1 cellular context compared by ENCODE assay signal in the genomic region with DNA sequence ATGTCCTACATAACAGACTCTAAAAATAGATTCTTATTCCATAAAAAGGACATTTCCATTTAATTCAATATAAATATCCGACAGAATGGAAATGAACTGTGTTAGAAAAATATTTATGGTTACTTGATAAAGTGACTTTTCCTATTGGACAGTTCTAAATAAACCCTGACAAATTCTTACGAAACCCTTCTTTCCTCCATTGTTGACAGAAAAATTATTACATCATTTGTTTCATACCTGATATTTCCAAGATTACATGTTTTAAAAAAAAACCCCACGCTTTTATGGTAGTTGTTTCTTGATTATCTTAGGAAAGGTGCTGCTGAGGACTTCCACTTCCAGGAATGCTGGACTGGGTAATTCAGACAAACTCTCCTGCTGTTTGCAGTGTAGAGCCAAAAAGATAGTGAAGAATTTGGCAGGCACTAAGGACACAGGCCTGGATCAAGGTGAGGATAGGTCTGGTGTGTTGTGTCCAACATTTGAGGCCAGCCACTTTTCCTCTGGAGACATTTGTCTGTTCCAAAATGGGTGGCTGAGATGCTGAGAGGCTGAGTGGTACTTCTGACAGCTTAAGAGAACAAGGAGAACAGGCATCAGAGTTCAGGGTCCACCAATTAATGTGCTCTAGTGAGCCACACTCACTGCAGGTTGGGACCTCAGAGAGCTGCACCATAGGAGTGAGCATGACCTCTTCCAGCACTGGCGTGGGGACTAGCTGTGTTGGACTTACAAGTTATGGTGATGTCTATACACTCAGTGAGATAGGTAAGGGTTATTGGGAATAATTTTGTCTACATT.
TF ChIP-seq lines count a peak whose summit lies in the region.

No MANE protein-coding gene starts in this region.

TF ChIP-seq in GM12878, 131 proteins besides CTCF, POLR2A, EP300 and RAD21:
- TF ChIP-seq USF2 (IDR thresholded peaks at IDR 0.05; ENCODE audit: borderline replicate concordance, low read depth, low read length) (no peak), CHD4 (IDR thresholded peaks at IDR 0.05) (no peak), POLR2AphosphoS5 (IDR thresholded peaks at IDR 0.05; ENCODE audit: low read length) (no peak), PAX8 (IDR thresholded peaks at IDR 0.05) (no peak), CHD1 (IDR thresholded peaks at IDR 0.05; ENCODE audit: low read depth, low read length) (no peak), KAT2A (conservative IDR thresholded peaks at IDR 0.05; ENCODE audit: control insufficient read depth, low read depth, low read length) (no peak), CREB1 (IDR thresholded peaks at IDR 0.05; ENCODE audit: low read depth) (no peak), SUZ12 (IDR thresholded peaks at IDR 0.05; ENCODE audit: unreplicated experiment) (no peak), PAX5 (IDR thresholded peaks at IDR 0.05; ENCODE audit: borderline replicate concordance, low read depth, low read length) (no peak), IRF5 (IDR thresholded peaks at IDR 0.05; ENCODE audit: borderline replicate concordance) (no peak), CREM (IDR thresholded peaks at IDR 0.05; ENCODE audit: low read depth) (no peak), IKZF1 (conservative IDR thresholded peaks at IDR 0.05) (no peak), TCF7 (IDR thresholded peaks at IDR 0.05; ENCODE audit: borderline replicate concordance) (no peak), ZBED1 (IDR thresholded peaks at IDR 0.05; ENCODE audit: borderline replicate concordance) (no peak), RUNX3 (IDR thresholded peaks at IDR 0.05; ENCODE audit: low read length) (no peak), ZNF207 (IDR thresholded peaks at IDR 0.05; ENCODE audit: borderline replicate concordance) (no peak)
- TF ChIP-seq, protein P1, sequence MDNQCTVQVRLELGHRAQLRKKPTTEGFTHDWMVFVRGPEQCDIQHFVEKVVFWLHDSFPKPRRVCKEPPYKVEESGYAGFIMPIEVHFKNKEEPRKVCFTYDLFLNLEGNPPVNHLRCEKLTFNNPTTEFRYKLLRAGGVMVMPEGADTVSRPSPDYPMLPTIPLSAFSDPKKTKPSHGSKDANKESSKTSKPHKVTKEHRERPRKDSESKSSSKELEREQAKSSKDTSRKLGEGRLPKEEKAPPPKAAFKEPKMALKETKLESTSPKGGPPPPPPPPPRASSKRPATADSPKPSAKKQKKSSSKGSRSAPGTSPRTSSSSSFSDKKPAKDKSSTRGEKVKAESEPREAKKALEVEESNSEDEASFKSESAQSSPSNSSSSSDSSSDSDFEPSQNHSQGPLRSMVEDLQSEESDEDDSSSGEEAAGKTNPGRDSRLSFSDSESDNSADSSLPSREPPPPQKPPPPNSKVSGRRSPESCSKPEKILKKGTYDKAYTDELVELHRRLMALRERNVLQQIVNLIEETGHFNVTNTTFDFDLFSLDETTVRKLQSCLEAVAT (IDR thresholded peaks at IDR 0.05), result no peak
- TF ChIP-seq, protein P2, sequence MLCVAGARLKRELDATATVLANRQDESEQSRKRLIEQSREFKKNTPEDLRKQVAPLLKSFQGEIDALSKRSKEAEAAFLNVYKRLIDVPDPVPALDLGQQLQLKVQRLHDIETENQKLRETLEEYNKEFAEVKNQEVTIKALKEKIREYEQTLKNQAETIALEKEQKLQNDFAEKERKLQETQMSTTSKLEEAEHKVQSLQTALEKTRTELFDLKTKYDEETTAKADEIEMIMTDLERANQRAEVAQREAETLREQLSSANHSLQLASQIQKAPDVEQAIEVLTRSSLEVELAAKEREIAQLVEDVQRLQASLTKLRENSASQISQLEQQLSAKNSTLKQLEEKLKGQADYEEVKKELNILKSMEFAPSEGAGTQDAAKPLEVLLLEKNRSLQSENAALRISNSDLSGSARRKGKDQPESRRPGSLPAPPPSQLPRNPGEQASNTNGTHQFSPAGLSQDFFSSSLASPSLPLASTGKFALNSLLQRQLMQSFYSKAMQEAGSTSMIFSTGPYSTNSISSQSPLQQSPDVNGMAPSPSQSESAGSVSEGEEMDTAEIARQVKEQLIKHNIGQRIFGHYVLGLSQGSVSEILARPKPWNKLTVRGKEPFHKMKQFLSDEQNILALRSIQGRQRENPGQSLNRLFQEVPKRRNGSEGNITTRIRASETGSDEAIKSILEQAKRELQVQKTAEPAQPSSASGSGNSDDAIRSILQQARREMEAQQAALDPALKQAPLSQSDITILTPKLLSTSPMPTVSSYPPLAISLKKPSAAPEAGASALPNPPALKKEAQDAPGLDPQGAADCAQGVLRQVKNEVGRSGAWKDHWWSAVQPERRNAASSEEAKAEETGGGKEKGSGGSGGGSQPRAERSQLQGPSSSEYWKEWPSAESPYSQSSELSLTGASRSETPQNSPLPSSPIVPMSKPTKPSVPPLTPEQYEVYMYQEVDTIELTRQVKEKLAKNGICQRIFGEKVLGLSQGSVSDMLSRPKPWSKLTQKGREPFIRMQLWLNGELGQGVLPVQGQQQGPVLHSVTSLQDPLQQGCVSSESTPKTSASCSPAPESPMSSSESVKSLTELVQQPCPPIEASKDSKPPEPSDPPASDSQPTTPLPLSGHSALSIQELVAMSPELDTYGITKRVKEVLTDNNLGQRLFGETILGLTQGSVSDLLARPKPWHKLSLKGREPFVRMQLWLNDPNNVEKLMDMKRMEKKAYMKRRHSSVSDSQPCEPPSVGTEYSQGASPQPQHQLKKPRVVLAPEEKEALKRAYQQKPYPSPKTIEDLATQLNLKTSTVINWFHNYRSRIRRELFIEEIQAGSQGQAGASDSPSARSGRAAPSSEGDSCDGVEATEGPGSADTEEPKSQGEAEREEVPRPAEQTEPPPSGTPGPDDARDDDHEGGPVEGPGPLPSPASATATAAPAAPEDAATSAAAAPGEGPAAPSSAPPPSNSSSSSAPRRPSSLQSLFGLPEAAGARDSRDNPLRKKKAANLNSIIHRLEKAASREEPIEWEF (IDR thresholded peaks at IDR 0.05; ENCODE audit: insufficient replicate concordance, low read depth, low read length), result no peak
- TF ChIP-seq, protein P3, sequence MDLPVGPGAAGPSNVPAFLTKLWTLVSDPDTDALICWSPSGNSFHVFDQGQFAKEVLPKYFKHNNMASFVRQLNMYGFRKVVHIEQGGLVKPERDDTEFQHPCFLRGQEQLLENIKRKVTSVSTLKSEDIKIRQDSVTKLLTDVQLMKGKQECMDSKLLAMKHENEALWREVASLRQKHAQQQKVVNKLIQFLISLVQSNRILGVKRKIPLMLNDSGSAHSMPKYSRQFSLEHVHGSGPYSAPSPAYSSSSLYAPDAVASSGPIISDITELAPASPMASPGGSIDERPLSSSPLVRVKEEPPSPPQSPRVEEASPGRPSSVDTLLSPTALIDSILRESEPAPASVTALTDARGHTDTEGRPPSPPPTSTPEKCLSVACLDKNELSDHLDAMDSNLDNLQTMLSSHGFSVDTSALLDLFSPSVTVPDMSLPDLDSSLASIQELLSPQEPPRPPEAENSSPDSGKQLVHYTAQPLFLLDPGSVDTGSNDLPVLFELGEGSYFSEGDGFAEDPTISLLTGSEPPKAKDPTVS (IDR thresholded peaks at IDR 0.05; ENCODE audit: low read depth, low read length), result no peak
